In genomic region chr5:88819332-88819999, GRCh38 we compare ENCODE assay signal across 12 cellular contexts.
DNase-seq lines count a peak whose midpoint lies in the region; ATAC-seq and TF ChIP-seq lines count a peak whose summit lies in the region.
"Had no signal": no experiment of that assay in that cellular context is flagged by ENCODE, and none has a peak within 500 bp of the region (broad histone marks: within the 10 kb centered on the region; RNA-seq: fewer than 3 reads in every experiment).

No MANE protein-coding gene starts in this region.

- ATAC-seq in right cardiac atrium (no peak), HG03175 (IDR thresholded peaks at IDR 0.05; ENCODE audit: unreplicated experiment) (peak; percentile 36)
- no peak for ATAC-seq in naive thymus-derived CD4-positive, alpha-beta T cell
- ATAC-seq: activated T-cell treated with anti-CD3 and anti-CD28 coated beads, Interleukin-2, amount 50 U/mL, for 72 hours had no signal

- H3K4me3 Mint-ChIP-seq in naive thymus-derived CD4-positive, alpha-beta T cell, result no peak overlapping the region
- H3K4me3 Mint-ChIP-seq: activated T-cell treated with anti-CD3 and anti-CD28 coated beads, Interleukin-2, amount 50 U/mL, for 72 hours had no signal

- no peaks in the 10 kb centered on the region for H3K9me3 Mint-ChIP-seq in naive thymus-derived CD4-positive, alpha-beta T cell
- H3K9me3 Mint-ChIP-seq: activated T-cell treated with anti-CD3 and anti-CD28 coated beads, Interleukin-2, amount 50 U/mL, for 72 hours had no signal

- H3K27ac Mint-ChIP-seq in naive thymus-derived CD4-positive, alpha-beta T cell, result no peak overlapping the region
- H3K27ac Mint-ChIP-seq: activated T-cell treated with anti-CD3 and anti-CD28 coated beads, Interleukin-2, amount 50 U/mL, for 72 hours had no signal

- H3K9me3 ChIP-seq in left ventricle myocardium inferior (replicated peaks) (no peaks in the 10 kb centered on the region), right cardiac atrium (ENCODE audit: control insufficient read depth, low read length) (no peaks in the 10 kb centered on the region)
- H3K9me3 ChIP-seq in naive thymus-derived CD4-positive, alpha-beta T cell (ENCODE audit: control insufficient read depth in 2 of 3, low read length in 3 of 3), result no peaks in the 10 kb centered on the region
- H3K9me3 ChIP-seq: transverse colon had no signal

- POLR2A ChIA-PET in naive thymus-derived CD4-positive, alpha-beta T cell (lab: Charles Lee), result no interaction called here

- CTCF ChIA-PET in naive thymus-derived CD4-positive, alpha-beta T cell (lab: Charles Lee), result no interaction called here

- intact Hi-C loops in left ventricle myocardium inferior (cut with micrococcal nuclease) (no loop called here), right cardiac atrium (cut with DNase I) (no loop called here), posterior cingulate gyrus (cut with DNase I) (no loop called here)
- intact Hi-C loops in naive thymus-derived CD4-positive, alpha-beta T cell (cut with micrococcal nuclease), result no loop called here

- peaks cover 10 to 19% (median 14%) of the 10 kb centered on the region in 5 donors for H3K27me3 Mint-ChIP-seq in naive thymus-derived CD4-positive, alpha-beta T cell

- H3K27ac ChIP-seq in left ventricle myocardium inferior (replicated peaks) (peak overlapping the region; percentile 68), right cardiac atrium (ENCODE audit: low read length) (no peak overlapping the region)
- H3K27ac ChIP-seq in naive thymus-derived CD4-positive, alpha-beta T cell (ENCODE audit: low read depth, low read length), result no peak overlapping the region
- H3K27ac ChIP-seq: transverse colon had no signal

- peaks cover 13% of the 10 kb centered on the region for H3K36me3 ChIP-seq in left ventricle myocardium inferior
- H3K36me3 ChIP-seq in naive thymus-derived CD4-positive, alpha-beta T cell (ENCODE audit: control insufficient read depth in 2 of 3, insufficient read depth in 3 of 3, low read length in 3 of 3), result no peaks in the 10 kb centered on the region
- H3K36me3 ChIP-seq: transverse colon had no signal

- 75% methylated on average over 4 of the region's 4 CpGs for WGBS in right cardiac atrium

- no peak for DNase-seq in left ventricle myocardium inferior
- DNase-seq in right cardiac atrium, result no peak
- DNase-seq in RPMI8226, result peak; percentile 47
- DNase-seq in naive thymus-derived CD4-positive, alpha-beta T cell, result no peak
- DNase-seq in GM19240 (ENCODE audit: insufficient read length, low spot score), result no peak
- DNase-seq in posterior cingulate gyrus, result no peak
- no peak for DNase-seq in dedifferentiated amniotic fluid mesenchymal stem cell (ENCODE audit: extremely low spot score)
- DNase-seq: 8988T; activated T-cell treated with anti-CD3 and anti-CD28 coated beads, Interleukin-2, amount 50 U/mL, for 72 hours; NCI-H2171 treated with DMSO at 0.1 percent for 48 hours; transverse colon had no signal

- H3K4me1 Mint-ChIP-seq in naive thymus-derived CD4-positive, alpha-beta T cell, result peaks cover 0 to 2% (median 0%) of the 10 kb centered on the region in 7 donors

- H3K27me3 ChIP-seq in left ventricle myocardium inferior (ENCODE audit: low read depth), result no peaks in the 10 kb centered on the region
- no peaks in the 10 kb centered on the region for H3K27me3 ChIP-seq in right cardiac atrium (ENCODE audit: control insufficient read depth, insufficient read depth)
- no peaks in the 10 kb centered on the region for H3K27me3 ChIP-seq in naive thymus-derived CD4-positive, alpha-beta T cell (ENCODE audit: control insufficient read depth in 2 of 2, insufficient read depth in 2 of 2, low read length in 2 of 2)
- H3K27me3 ChIP-seq: transverse colon had no signal

- H3K4me1 ChIP-seq in left ventricle myocardium inferior (peaks cover 86% of the 10 kb centered on the region), right cardiac atrium (ENCODE audit: control insufficient read depth, insufficient read depth, low read length) (peaks cover 2% of the 10 kb centered on the region)
- H3K4me1 ChIP-seq in naive thymus-derived CD4-positive, alpha-beta T cell (ENCODE audit: control insufficient read depth in 2 of 2, insufficient read depth in 2 of 2, low read length in 2 of 2), result no peaks in the 10 kb centered on the region

- H3K4me3 ChIP-seq in left ventricle myocardium inferior (no peak overlapping the region), right cardiac atrium (ENCODE audit: low read length) (no peak overlapping the region)
- no peak overlapping the region for H3K4me3 ChIP-seq in naive thymus-derived CD4-positive, alpha-beta T cell (ENCODE audit: low read length)
- H3K4me3 ChIP-seq: transverse colon had no signal

- no peaks in the 10 kb centered on the region for H3K36me3 Mint-ChIP-seq in naive thymus-derived CD4-positive, alpha-beta T cell

- TF ChIP-seq CTCF in left ventricle myocardium inferior (IDR thresholded peaks at IDR 0.05; ENCODE audit: borderline replicate concordance), result no peak
